8 cellular contexts compared by ENCODE assay signal in the genomic region with DNA sequence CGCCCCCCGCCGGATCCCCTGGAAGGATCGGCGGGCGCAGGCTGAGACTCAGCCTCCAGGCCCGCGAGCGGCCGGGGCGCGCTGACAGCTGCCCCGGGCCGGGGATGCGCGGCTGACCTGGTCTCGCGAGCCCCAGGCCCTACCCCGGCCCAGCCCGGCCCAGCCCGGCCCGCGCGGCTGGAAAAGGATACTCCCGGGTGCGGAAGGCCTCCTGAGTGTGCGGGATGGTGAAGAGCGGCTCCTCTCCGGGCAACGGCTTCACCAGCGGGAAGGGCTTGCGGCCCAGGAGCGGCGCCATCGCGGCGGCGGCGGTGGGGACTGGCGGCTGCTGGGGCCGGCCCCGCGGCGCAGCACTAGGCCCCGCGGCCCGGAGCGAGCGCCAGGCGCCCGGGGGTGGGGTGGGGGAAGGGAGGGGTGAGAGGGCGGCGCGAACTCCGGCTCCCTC. TPM values are rescaled to one million over a fixed set of nuclear protein-coding genes. Genes with fewer than 3 reads are reported as not detected.
A peak's percentile ranks its signal among the peaks of the same experiment; 100 is the strongest.
DNase-seq lines count a peak whose midpoint lies in the region; ATAC-seq, FAIRE-seq and TF ChIP-seq lines count a peak whose summit lies in the region.

No MANE protein-coding gene starts in this region.

- dilution Hi-C loops in keratinocyte (cut with MboI; ENCODE audit: extremely low pct_ligation_motif_present, low sequenced_read_pairs) = no loop called here

- no peak for FAIRE-seq in keratinocyte (lab: Jason Lieb, UNC)

- H3K9ac ChIP-seq in keratinocyte (ENCODE audit: control insufficient read depth, extremely low read depth, insufficient read depth, low read length) = peak overlapping the region; percentile 86

- H3K36me3 ChIP-seq in BJ (ENCODE audit: control insufficient read depth, insufficient read depth, low read length) (peaks cover 3% of the 10 kb centered on the region; the same call in 1 of the 2 replicates), keratinocyte (ENCODE audit: control insufficient read depth in 2 of 2, extremely low read depth in 1 of 2, insufficient read depth in 2 of 2, low read length in 2 of 2) (peaks cover 0 to 14% of the 10 kb centered on the region in 2 experiments)

- H3K27ac ChIP-seq in keratinocyte (ENCODE audit: control insufficient read depth, insufficient read depth, low read length) = peak overlapping the region; percentile 75

- TF ChIP-seq CTCF in BJ (IDR thresholded peaks at IDR 0.05; ENCODE audit: insufficient read depth, low read depth, low read length) (no peak), MCF 10A (IDR thresholded peaks at IDR 0.05; ENCODE audit: unreplicated experiment) (no peak), keratinocyte (optimal IDR thresholded peaks at IDR 0.05 in 1 of 3, IDR thresholded peaks at IDR 0.05 in 1 of 3, conservative IDR thresholded peaks at IDR 0.05 in 1 of 3; ENCODE audit: extremely low read depth in 1 of 3, insufficient read depth in 2 of 3, low read length in 3 of 3) (no peak)

- H3K4me1 Mint-ChIP-seq in MCF 10A (ENCODE audit: insufficient read depth, unreplicated experiment) = peaks cover 17% of the 10 kb centered on the region

- H3K27me3 ChIP-seq in BJ (ENCODE audit: control insufficient read depth, insufficient read depth, low read length) = no peaks in the 10 kb centered on the region
- H3K27me3 ChIP-seq in keratinocyte (ENCODE audit: control insufficient read depth, extremely low read depth, insufficient read depth, low read length) = no peaks in the 10 kb centered on the region

- peak overlapping the region; percentile 100 for H3K4me2 ChIP-seq in keratinocyte (ENCODE audit: control insufficient read depth, extremely low read depth, insufficient read depth, low read depth, low read length)

- H3K4me1 ChIP-seq in keratinocyte (ENCODE audit: control insufficient read depth, extremely low read depth, insufficient read depth, low read length) = peaks cover 21% of the 10 kb centered on the region

- DNase-seq in BJ (ENCODE audit: low read depth) (no peak), NCI-H69 (lab: John Stamatoyannopoulos, UW) (peak; percentile 96), MCF 10A (ENCODE audit: unreplicated experiment) (no peak), keratinocyte (ENCODE audit: low read depth, low spot score) (no peak), kidney glomerular epithelial cell (lab: John Stamatoyannopoulos, UW) (no peak)
- DNase-seq in stimulated activated CD8-positive, alpha-beta memory T cell treated with anti-CD3 and anti-CD28 coated beads, Interleukin-15, amount 100 ng/mL, for 1 hour (ENCODE audit: low read depth) = peak; percentile 31

- no TSS peak for BruUV-seq in MCF 10A (replicated peaks; lab: Mats Ljungman, UMichigan)

- POLR2A ChIA-PET in BJ (lab: Charles Lee) = no interaction called here
- POLR2A ChIA-PET in MCF 10A (lab: Yijun Ruan, JAX) = interaction anchor here (0.7 to 5.1 kb wide), 17 partner anchors 15 to 685 kb away, joined by 3 to 57 read pairs (median 5); a partner anchor contains a TSS

- CTCF ChIA-PET in BJ (lab: Yijun Ruan, JAX) (interaction anchor here (1.5 to 2.0 kb wide), 2 partner anchors 38 to 204 kb away, joined by 3 to 4 read pairs; no protein-coding TSS in a partner anchor), MCF 10A (lab: Yijun Ruan, JAX) (interaction anchor here (0.7 to 1.1 kb wide), 4 partner anchors 25 to 178 kb away, joined by 3 to 4 read pairs (median 4); no protein-coding TSS in a partner anchor)

- no peaks in the 10 kb centered on the region for H3K9me1 ChIP-seq in keratinocyte (ENCODE audit: control insufficient read depth, extremely low read depth, insufficient read depth, low read length)

- H3K79me2 ChIP-seq in keratinocyte (ENCODE audit: control insufficient read depth, insufficient read depth, low read length) = peaks cover 46% of the 10 kb centered on the region

- peak overlapping the region; percentile 91 for H3K27ac Mint-ChIP-seq in MCF 10A (ENCODE audit: low read depth, unreplicated experiment)

- peak; percentile 50 for ATAC-seq in GM18502 (IDR thresholded peaks at IDR 0.05; ENCODE audit: poor library complexity, unreplicated experiment)
- ATAC-seq in HG02870 (IDR thresholded peaks at IDR 0.05; ENCODE audit: unreplicated experiment) = peak; percentile 34

- H3K9me3 ChIP-seq in keratinocyte (ENCODE audit: control insufficient read depth, low read depth, low read length) = no peaks in the 10 kb centered on the region

- H3K9me3 Mint-ChIP-seq in MCF 10A (ENCODE audit: unreplicated experiment) = no peaks in the 10 kb centered on the region

- H3K27me3 Mint-ChIP-seq in MCF 10A (ENCODE audit: insufficient read depth, unreplicated experiment) = no peaks in the 10 kb centered on the region

- intact Hi-C loops in MCF 10A (cut with micrococcal nuclease) = loop anchor here (1.0 to 2.0 kb wide), 2 partner anchors 35 to 213 kb away; no protein-coding TSS in a partner anchor

- H3K4me3 Mint-ChIP-seq in MCF 10A (ENCODE audit: unreplicated experiment) = peak overlapping the region; percentile 91

- H2AFZ ChIP-seq in keratinocyte (ENCODE audit: control insufficient read depth, low read length) = no peak overlapping the region

- peaks cover 30% of the 10 kb centered on the region for H3K36me3 Mint-ChIP-seq in MCF 10A (ENCODE audit: insufficient read depth, unreplicated experiment)

- H3K4me3 ChIP-seq in BJ (ENCODE audit: low read depth, low read length) = peak overlapping the region; percentile 52
- peak overlapping the region; percentile 58 to 92 (median 88) for H3K4me3 ChIP-seq in keratinocyte (ENCODE audit: control insufficient read depth in 2 of 3, extremely low read depth in 1 of 3, insufficient read depth in 2 of 3, low read depth in 1 of 3, low read length in 3 of 3)

- H4K20me1 ChIP-seq in keratinocyte (ENCODE audit: control insufficient read depth, extremely low read depth, insufficient read depth, low read length) = peaks cover 11% of the 10 kb centered on the region

RNA-seq across cellular contexts. Expression of a gene that starts 0.4 kb away (rescaled TPM):
- polyA plus RNA-seq in BJ (2011; rRNA removed) (12.4 and 18.8 TPM in 2 replicates), keratinocyte (14.2 to 24.3 TPM (median 23.6 TPM) in 3 replicates)
- 21.3 and 25.0 TPM in 2 replicates for polyA minus RNA-seq in BJ (2011; rRNA and poly(A)+ RNA removed)
- 84.0 and 86.7 TPM in 2 replicates for total RNA-seq in MCF 10A (2022)
- polyA plus RNA-seq in keratinocyte (2011; ENCODE audit: low read depth) = 23.6 TPM
- polyA plus RNA-seq in keratinocyte (2011; cell fraction: cytosol; rRNA removed) = 18.0 and 21.7 TPM in 2 replicates
- 30.5 and 36.1 TPM in 2 replicates for polyA plus RNA-seq in keratinocyte (2011; cell fraction: nucleus; rRNA removed)
- polyA plus RNA-seq in keratinocyte (2012; ENCODE audit: low replicate concordance) = 15.1 and 35.7 TPM in 2 replicates
- 20.2 to 38.7 TPM (median 20.7 TPM) in 3 replicates for polyA minus RNA-seq in keratinocyte
- 18.2 TPM for polyA minus RNA-seq in keratinocyte (2011; cell fraction: cytosol; rRNA and poly(A)+ RNA removed)
- polyA minus RNA-seq in keratinocyte (2011; cell fraction: nucleus; rRNA and poly(A)+ RNA removed) = 20.9 and 39.3 TPM in 2 replicates

RNA-seq across cellular contexts. Expression of a gene that starts 35.8 kb away (rescaled TPM):
- polyA plus RNA-seq in BJ (2011; rRNA removed) (65.2 and 89.6 TPM in 2 replicates), keratinocyte (38.5 to 49.6 TPM (median 41.0 TPM) in 3 replicates)
- 29.9 and 52.5 TPM in 2 replicates for polyA minus RNA-seq in BJ (2011; rRNA and poly(A)+ RNA removed)
- total RNA-seq in MCF 10A (2022) = 66.5 and 73.3 TPM in 2 replicates
- 10.5 TPM for polyA plus RNA-seq in keratinocyte (2011; ENCODE audit: low read depth)
- 38.7 and 46.8 TPM in 2 replicates for polyA plus RNA-seq in keratinocyte (2011; cell fraction: cytosol; rRNA removed)
- polyA plus RNA-seq in keratinocyte (2011; cell fraction: nucleus; rRNA removed) = 18.8 and 23.3 TPM in 2 replicates
- polyA plus RNA-seq in keratinocyte (2012; ENCODE audit: low replicate concordance) = 38.3 and 38.4 TPM in 2 replicates
- polyA minus RNA-seq in keratinocyte = 28.2 to 56.9 TPM (median 37.0 TPM) in 3 replicates
- polyA minus RNA-seq in keratinocyte (2011; cell fraction: cytosol; rRNA and poly(A)+ RNA removed) = 45.7 TPM
- polyA minus RNA-seq in keratinocyte (2011; cell fraction: nucleus; rRNA and poly(A)+ RNA removed) = 6.3 and 14.5 TPM in 2 replicates

RNA-seq across cellular contexts. Expression of a gene that starts 56.7 kb away (rescaled TPM):
- 40.6 and 63.7 TPM in 2 replicates for polyA plus RNA-seq in BJ (2011; rRNA removed)
- 75.3 and 123 TPM in 2 replicates for polyA minus RNA-seq in BJ (2011; rRNA and poly(A)+ RNA removed)
- total RNA-seq in MCF 10A (2022) = 44.0 and 47.0 TPM in 2 replicates
- 29.4 to 39.9 TPM (median 31.2 TPM) in 3 replicates for polyA plus RNA-seq in keratinocyte
- 11.5 TPM for polyA plus RNA-seq in keratinocyte (2011; ENCODE audit: low read depth)
- 13.9 and 21.5 TPM in 2 replicates for polyA plus RNA-seq in keratinocyte (2011; cell fraction: cytosol; rRNA removed)
- polyA plus RNA-seq in keratinocyte (2011; cell fraction: nucleus; rRNA removed) = 39.1 and 49.1 TPM in 2 replicates
- 13.5 and 31.4 TPM in 2 replicates for polyA plus RNA-seq in keratinocyte (2012; ENCODE audit: low replicate concordance)
- polyA minus RNA-seq in keratinocyte = 47.3 to 186 TPM (median 50.8 TPM) in 3 replicates
- polyA minus RNA-seq in keratinocyte (2011; cell fraction: cytosol; rRNA and poly(A)+ RNA removed) = 77.7 TPM
- polyA minus RNA-seq in keratinocyte (2011; cell fraction: nucleus; rRNA and poly(A)+ RNA removed) = 55.5 and 57.5 TPM in 2 replicates

Comparison
In these comparisons a context has a peak if more than half of its experiments do, and no peak if none do; other contexts are left out.
1. DNase-seq: peak in NCI-H69 (single experiment) and stimulated activated CD8-positive, alpha-beta memory T cell treated with anti-CD3 and anti-CD28 coated beads, Interleukin-15, amount 100 ng/mL, for 1 hour (single experiment); none in BJ (single experiment), MCF 10A (single experiment), keratinocyte (single experiment) and kidney glomerular epithelial cell (single experiment).